1 cellular context compared by ENCODE assay signal in the genomic region with DNA sequence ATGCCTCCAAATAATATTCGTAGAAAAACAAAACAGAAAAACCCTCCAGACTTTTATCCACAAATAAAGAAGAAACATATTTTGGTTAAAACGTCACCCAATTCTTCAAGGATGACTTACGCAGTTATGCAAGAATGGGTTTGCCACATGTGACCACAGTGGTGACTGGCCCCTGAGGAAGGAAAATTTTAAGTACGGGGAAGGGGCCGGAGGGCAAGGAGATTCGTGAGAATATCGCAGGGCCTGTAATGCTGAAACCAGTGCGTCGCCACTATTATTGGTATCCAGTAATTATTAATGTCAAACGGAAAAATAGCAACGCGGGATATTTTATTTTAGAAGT.
TF ChIP-seq lines count a peak whose summit lies in the region.

No MANE protein-coding gene starts in this region.

TF ChIP-seq in SK-N-SH, 30 proteins besides CTCF, POLR2A, EP300 and RAD21 (continued from another document):
- TF ChIP-seq, protein P1, sequence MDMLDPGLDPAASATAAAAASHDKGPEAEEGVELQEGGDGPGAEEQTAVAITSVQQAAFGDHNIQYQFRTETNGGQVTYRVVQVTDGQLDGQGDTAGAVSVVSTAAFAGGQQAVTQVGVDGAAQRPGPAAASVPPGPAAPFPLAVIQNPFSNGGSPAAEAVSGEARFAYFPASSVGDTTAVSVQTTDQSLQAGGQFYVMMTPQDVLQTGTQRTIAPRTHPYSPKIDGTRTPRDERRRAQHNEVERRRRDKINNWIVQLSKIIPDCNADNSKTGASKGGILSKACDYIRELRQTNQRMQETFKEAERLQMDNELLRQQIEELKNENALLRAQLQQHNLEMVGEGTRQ (IDR thresholded peaks at IDR 0.05; ENCODE audit: borderline replicate concordance, low read depth, low read length), result no peak
- TF ChIP-seq, protein P2, sequence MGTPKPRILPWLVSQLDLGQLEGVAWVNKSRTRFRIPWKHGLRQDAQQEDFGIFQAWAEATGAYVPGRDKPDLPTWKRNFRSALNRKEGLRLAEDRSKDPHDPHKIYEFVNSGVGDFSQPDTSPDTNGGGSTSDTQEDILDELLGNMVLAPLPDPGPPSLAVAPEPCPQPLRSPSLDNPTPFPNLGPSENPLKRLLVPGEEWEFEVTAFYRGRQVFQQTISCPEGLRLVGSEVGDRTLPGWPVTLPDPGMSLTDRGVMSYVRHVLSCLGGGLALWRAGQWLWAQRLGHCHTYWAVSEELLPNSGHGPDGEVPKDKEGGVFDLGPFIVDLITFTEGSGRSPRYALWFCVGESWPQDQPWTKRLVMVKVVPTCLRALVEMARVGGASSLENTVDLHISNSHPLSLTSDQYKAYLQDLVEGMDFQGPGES (IDR thresholded peaks at IDR 0.05; ENCODE audit: low read depth, low read length), result no peak
- TF ChIP-seq FOXJ3 (CRISPR knock-in tag; IDR thresholded peaks at IDR 0.05) (0 out of 2 replicates have a peak, but pooled peaks have one; percentile 13), RXRA (IDR thresholded peaks at IDR 0.05; ENCODE audit: borderline replicate concordance, low read depth) (no peak), SMC3 (IDR thresholded peaks at IDR 0.05; ENCODE audit: low read depth, low read length) (no peak), EZH2phosphoT487 (IDR thresholded peaks at IDR 0.05; ENCODE audit: borderline replicate concordance, low read depth) (no peak), TAF1 (IDR thresholded peaks at IDR 0.05; ENCODE audit: borderline replicate concordance, low read depth, low read length) (no peak), MEF2A (IDR thresholded peaks at IDR 0.05; ENCODE audit: borderline replicate concordance, low read depth) (no peak), YY1 (IDR thresholded peaks at IDR 0.05; ENCODE audit: low read depth) (no peak), NFIC (IDR thresholded peaks at IDR 0.05; ENCODE audit: borderline replicate concordance) (0 out of 2 replicates have a peak, but pooled peaks have one; percentile 35), SIN3A (IDR thresholded peaks at IDR 0.05; ENCODE audit: borderline replicate concordance, low read depth, low read length) (no peak), FOXM1 (IDR thresholded peaks at IDR 0.05; ENCODE audit: low read depth) (no peak)
- TF ChIP-seq, protein P3, sequence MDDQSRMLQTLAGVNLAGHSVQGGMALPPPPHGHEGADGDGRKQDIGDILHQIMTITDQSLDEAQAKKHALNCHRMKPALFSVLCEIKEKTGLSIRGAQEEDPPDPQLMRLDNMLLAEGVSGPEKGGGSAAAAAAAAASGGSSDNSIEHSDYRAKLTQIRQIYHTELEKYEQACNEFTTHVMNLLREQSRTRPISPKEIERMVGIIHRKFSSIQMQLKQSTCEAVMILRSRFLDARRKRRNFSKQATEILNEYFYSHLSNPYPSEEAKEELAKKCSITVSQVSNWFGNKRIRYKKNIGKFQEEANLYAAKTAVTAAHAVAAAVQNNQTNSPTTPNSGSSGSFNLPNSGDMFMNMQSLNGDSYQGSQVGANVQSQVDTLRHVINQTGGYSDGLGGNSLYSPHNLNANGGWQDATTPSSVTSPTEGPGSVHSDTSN (IDR thresholded peaks at IDR 0.05), result no peak
- TF ChIP-seq, protein P4, sequence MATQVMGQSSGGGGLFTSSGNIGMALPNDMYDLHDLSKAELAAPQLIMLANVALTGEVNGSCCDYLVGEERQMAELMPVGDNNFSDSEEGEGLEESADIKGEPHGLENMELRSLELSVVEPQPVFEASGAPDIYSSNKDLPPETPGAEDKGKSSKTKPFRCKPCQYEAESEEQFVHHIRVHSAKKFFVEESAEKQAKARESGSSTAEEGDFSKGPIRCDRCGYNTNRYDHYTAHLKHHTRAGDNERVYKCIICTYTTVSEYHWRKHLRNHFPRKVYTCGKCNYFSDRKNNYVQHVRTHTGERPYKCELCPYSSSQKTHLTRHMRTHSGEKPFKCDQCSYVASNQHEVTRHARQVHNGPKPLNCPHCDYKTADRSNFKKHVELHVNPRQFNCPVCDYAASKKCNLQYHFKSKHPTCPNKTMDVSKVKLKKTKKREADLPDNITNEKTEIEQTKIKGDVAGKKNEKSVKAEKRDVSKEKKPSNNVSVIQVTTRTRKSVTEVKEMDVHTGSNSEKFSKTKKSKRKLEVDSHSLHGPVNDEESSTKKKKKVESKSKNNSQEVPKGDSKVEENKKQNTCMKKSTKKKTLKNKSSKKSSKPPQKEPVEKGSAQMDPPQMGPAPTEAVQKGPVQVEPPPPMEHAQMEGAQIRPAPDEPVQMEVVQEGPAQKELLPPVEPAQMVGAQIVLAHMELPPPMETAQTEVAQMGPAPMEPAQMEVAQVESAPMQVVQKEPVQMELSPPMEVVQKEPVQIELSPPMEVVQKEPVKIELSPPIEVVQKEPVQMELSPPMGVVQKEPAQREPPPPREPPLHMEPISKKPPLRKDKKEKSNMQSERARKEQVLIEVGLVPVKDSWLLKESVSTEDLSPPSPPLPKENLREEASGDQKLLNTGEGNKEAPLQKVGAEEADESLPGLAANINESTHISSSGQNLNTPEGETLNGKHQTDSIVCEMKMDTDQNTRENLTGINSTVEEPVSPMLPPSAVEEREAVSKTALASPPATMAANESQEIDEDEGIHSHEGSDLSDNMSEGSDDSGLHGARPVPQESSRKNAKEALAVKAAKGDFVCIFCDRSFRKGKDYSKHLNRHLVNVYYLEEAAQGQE (IDR thresholded peaks at IDR 0.05; ENCODE audit: low read depth, low read length), result no peak
- TF ChIP-seq, protein P5, sequence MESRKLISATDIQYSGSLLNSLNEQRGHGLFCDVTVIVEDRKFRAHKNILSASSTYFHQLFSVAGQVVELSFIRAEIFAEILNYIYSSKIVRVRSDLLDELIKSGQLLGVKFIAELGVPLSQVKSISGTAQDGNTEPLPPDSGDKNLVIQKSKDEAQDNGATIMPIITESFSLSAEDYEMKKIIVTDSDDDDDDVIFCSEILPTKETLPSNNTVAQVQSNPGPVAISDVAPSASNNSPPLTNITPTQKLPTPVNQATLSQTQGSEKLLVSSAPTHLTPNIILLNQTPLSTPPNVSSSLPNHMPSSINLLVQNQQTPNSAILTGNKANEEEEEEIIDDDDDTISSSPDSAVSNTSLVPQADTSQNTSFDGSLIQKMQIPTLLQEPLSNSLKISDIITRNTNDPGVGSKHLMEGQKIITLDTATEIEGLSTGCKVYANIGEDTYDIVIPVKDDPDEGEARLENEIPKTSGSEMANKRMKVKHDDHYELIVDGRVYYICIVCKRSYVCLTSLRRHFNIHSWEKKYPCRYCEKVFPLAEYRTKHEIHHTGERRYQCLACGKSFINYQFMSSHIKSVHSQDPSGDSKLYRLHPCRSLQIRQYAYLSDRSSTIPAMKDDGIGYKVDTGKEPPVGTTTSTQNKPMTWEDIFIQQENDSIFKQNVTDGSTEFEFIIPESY (IDR thresholded peaks at IDR 0.05; ENCODE audit: borderline replicate concordance, low read depth), result no peak
